Comparison of ENCODE assay signal across 2 cellular contexts in the genomic region with DNA sequence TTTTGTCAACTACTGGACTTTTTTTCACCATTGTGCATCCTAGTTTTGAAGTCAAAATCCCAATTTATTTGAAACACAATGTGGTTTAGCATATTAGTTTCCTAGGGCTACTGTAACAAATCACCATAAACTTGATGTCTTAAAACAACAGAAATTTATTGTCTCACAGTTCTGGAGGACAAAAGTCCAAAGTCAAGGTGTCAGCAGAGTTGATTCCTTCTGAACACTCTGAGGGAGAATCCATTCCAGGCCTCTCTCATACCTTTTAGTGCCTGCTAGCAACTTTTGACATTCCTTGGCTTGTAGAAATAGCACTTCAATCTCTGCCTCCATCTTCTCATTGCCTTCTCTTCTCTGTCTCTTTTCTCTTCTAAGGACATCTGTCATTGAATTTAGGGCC.
A peak's percentile ranks its signal among the peaks of the same experiment; 100 is the strongest.
TF ChIP-seq lines count a peak whose summit lies in the region.

No MANE protein-coding gene starts in this region.

TF ChIP-seq in A549, 52 proteins besides CTCF, POLR2A, EP300 and RAD21:
- TF ChIP-seq JUN (IDR thresholded peaks at IDR 0.05) (0 out of 5 replicates have a peak, but pooled peaks of 1 of the 2 experiments have one; percentile 5), TFCP2L1 (CRISPR knock-in tag; IDR thresholded peaks at IDR 0.05) (no peak)

TF ChIP-seq in K562, 482 proteins besides CTCF, POLR2A, EP300 and RAD21:
- no peak for TF ChIP-seq MCM3 (IDR thresholded peaks at IDR 0.05)
- TF ChIP-seq, protein P1, sequence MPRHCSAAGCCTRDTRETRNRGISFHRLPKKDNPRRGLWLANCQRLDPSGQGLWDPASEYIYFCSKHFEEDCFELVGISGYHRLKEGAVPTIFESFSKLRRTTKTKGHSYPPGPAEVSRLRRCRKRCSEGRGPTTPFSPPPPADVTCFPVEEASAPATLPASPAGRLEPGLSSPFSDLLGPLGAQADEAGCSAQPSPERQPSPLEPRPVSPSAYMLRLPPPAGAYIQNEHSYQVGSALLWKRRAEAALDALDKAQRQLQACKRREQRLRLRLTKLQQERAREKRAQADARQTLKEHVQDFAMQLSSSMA (CRISPR knock-in tag; IDR thresholded peaks at IDR 0.05): no peak
- no peak for TF ChIP-seq MYC (IDR thresholded peaks at IDR 0.05; ENCODE audit: low read depth, low read length)
- TF ChIP-seq MYC (CRISPR knock-in tag; IDR thresholded peaks at IDR 0.05; ENCODE audit: borderline replicate concordance, low read depth): no peak
- no peak for TF ChIP-seq YBX1 (IDR thresholded peaks at IDR 0.05)
- no peak for TF ChIP-seq TAF7 (tag; IDR thresholded peaks at IDR 0.05)
- no peak for TF ChIP-seq ZNF668 (CRISPR knock-in tag; IDR thresholded peaks at IDR 0.05)
- TF ChIP-seq EHMT2 (IDR thresholded peaks at IDR 0.05): no peak
